ENCODE assay signal across 1 cellular context in the genomic region with DNA sequence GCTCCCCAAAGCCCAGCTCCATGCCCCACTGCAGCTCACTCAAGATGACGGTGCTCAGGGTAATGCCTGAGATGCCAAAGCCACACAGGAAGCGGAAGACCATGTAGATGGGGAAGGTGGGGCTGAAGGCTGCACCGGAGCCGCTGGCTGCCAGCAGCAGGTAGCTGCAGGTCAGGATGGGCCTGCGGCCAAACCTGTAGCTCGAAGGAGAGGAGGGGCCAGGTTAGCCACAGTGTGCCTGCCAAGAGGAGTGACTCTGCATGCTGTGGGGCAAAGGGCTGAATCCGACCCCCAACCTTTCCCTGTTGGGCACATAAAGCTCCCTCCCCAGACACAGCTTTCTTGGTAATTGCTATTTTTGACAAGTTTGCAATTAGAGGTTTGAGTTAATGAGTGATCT.
TF ChIP-seq lines count a peak whose summit lies in the region.

No MANE protein-coding gene starts in this region.

TF ChIP-seq in GM23338, 12 proteins besides CTCF, POLR2A, EP300 and RAD21:
- TF ChIP-seq JUNB (IDR thresholded peaks at IDR 0.05; ENCODE audit: unreplicated experiment): no peak
- no peak for TF ChIP-seq EZH2phosphoT487 (IDR thresholded peaks at IDR 0.05; ENCODE audit: unreplicated experiment)
